ENCODE assay signal across 8 cellular contexts in genomic region chr12:642633-643477, GRCh38. TPM values are rescaled to one million over a fixed set of nuclear protein-coding genes. Genes with fewer than 3 reads are reported as not detected.
DNase-seq lines count a peak whose midpoint lies in the region; ATAC-seq and TF ChIP-seq lines count a peak whose summit lies in the region.

No MANE protein-coding gene starts in this region.

- H3K79me2 ChIP-seq in Karpas-422 (ENCODE audit: low read length) = no peaks in the 10 kb centered on the region
- no peaks in the 10 kb centered on the region for H3K79me2 ChIP-seq in mammary epithelial cell (ENCODE audit: insufficient read depth, low read length)

- peak; percentile 50 for ATAC-seq in GM21619 (IDR thresholded peaks at IDR 0.05; ENCODE audit: unreplicated experiment)

- H3K27ac ChIP-seq in Karpas-422 (ENCODE audit: low read length) (peak overlapping the region; percentile 72), WERI-Rb-1 (peak overlapping the region; percentile 73), mammary epithelial cell (ENCODE audit: insufficient read depth, low read depth, low read length) (no peak overlapping the region)

- in situ Hi-C loops in G401 (cut with HindIII; ENCODE audit: low sequenced_read_pairs) (no loop called here), mammary epithelial cell (cut with MboI; ENCODE audit: low sequenced_read_pairs in 2 of 2) (no loop called here)

- peak overlapping the region; percentile 86 for H3K4me2 ChIP-seq in Karpas-422 (ENCODE audit: low read depth, low read length, poor library complexity, severe bottlenecking)
- H3K4me2 ChIP-seq in mammary epithelial cell (ENCODE audit: insufficient read depth, low read depth, low read length) = peak overlapping the region; percentile 94

- H3K4me3 ChIP-seq in Karpas-422 (ENCODE audit: low read length) (peak overlapping the region; percentile 74), WERI-Rb-1 (ENCODE audit: low read depth, low read length) (peak overlapping the region; percentile 51), mammary epithelial cell (replicated peaks in 1 of 3; ENCODE audit: insufficient read depth in 1 of 3, low read depth in 2 of 3, low read length in 3 of 3) (peak overlapping the region in 2 of 3 experiments; percentile 37 to 39)

- TF ChIP-seq CTCF in WERI-Rb-1 (IDR thresholded peaks at IDR 0.05; ENCODE audit: low read depth, low read length) (peak; percentile 47; the same call in 1 of the 2 replicates), mammary epithelial cell (conservative IDR thresholded peaks at IDR 0.05 in 1 of 2, IDR thresholded peaks at IDR 0.05 in 1 of 2; ENCODE audit: extremely low read depth in 1 of 2, insufficient read depth in 1 of 2, low read depth in 1 of 2, low read length in 2 of 2) (peak in 1 of 2 donors; percentile 48)

- H3K9ac ChIP-seq in Karpas-422 (ENCODE audit: low read length) (peak overlapping the region; percentile 87), mammary epithelial cell (ENCODE audit: insufficient read depth, low read length) (no peak overlapping the region)

- H3K4me1 ChIP-seq in Karpas-422 (ENCODE audit: low read length) = peaks cover 46% of the 10 kb centered on the region
- peaks cover 10% of the 10 kb centered on the region for H3K4me1 ChIP-seq in mammary epithelial cell (ENCODE audit: insufficient read depth, low read length)

- CTCF ChIA-PET in mammary epithelial cell (lab: Charles Lee; ENCODE audit: low non-redundant PET) = no interaction called here

- H3K9me3 ChIP-seq in Karpas-422 (ENCODE audit: low read length) = no peaks in the 10 kb centered on the region
- peaks cover 3% of the 10 kb centered on the region for H3K9me3 ChIP-seq in WERI-Rb-1 (ENCODE audit: severe bottlenecking)
- no peaks in the 10 kb centered on the region for H3K9me3 ChIP-seq in mammary epithelial cell (replicated peaks; ENCODE audit: insufficient read depth, low read length)

- DNase-seq in G401 (ENCODE audit: low spot score) (peak; percentile 59), Karpas-422 (peak; percentile 88), WERI-Rb-1 (peak; percentile 74), mammary epithelial cell (peak; percentile 29), inferior parietal cortex (ENCODE audit: extremely low spot score) (peak; percentile 62), NCI-H1694 treated with DMSO at 0.1 percent for 48 hours (lab: John Stamatoyannopoulos, UW) (no peak)
- DNase-seq in stimulated activated CD4-positive, alpha-beta T cell treated with anti-CD3 and anti-CD28 coated beads, Interleukin-12 subunit alpha, Interleukin-12 subunit beta, amount 100 ng/mL, for 24 hours (ENCODE audit: low read depth in 2 of 2) = peak; percentile 38 to 61

- H3K36me3 ChIP-seq in Karpas-422 (ENCODE audit: insufficient read depth, low read length) = no peaks in the 10 kb centered on the region
- H3K36me3 ChIP-seq in WERI-Rb-1 = no peaks in the 10 kb centered on the region
- no peaks in the 10 kb centered on the region for H3K36me3 ChIP-seq in mammary epithelial cell (ENCODE audit: insufficient read depth, low read length)

- H2AFZ ChIP-seq in Karpas-422 (ENCODE audit: low read length) (peak overlapping the region; percentile 68), mammary epithelial cell (ENCODE audit: low read depth, low read length) (peak overlapping the region; percentile 98)

- intact Hi-C loops in mammary epithelial cell (cut with micrococcal nuclease) = no loop called here

- no peaks in the 10 kb centered on the region for H4K20me1 ChIP-seq in Karpas-422 (ENCODE audit: insufficient read depth, low read depth, low read length)
- no peaks in the 10 kb centered on the region for H4K20me1 ChIP-seq in mammary epithelial cell (ENCODE audit: insufficient read depth, low read length)

- dilution Hi-C loops in mammary epithelial cell (cut with HindIII; ENCODE audit: low sequenced_read_pairs) = no loop called here

- no peaks in the 10 kb centered on the region for H3K9me2 ChIP-seq in Karpas-422 (replicated peaks; ENCODE audit: insufficient read depth, low read length)

- BruUV-seq in mammary epithelial cell (replicated peaks; lab: Mats Ljungman, UMichigan) = no TSS peak

- H3K27me3 ChIP-seq in Karpas-422 (ENCODE audit: low read length) = no peaks in the 10 kb centered on the region
- no peaks in the 10 kb centered on the region for H3K27me3 ChIP-seq in WERI-Rb-1 (ENCODE audit: insufficient read depth, low read depth, severe bottlenecking)
- no peaks in the 10 kb centered on the region for H3K27me3 ChIP-seq in mammary epithelial cell (ENCODE audit: insufficient read depth, low read length)

- 48% methylated on average over 5 of the region's 96 CpGs for WGBS in mammary epithelial cell (ENCODE audit: low coverage, missing lambda C conversion rate)

RNA-seq across cellular contexts. Expression of gene NINJ2, which starts 20.4 kb away (rescaled TPM):
- 0.31 and 5.0 TPM in 2 replicates for total RNA-seq in G401 (2014; rRNA removed; shearing (Covaris generic))
- total RNA-seq in Karpas-422 (2014; rRNA removed; shearing (Covaris generic); ENCODE audit: low replicate concordance) = 1.8 and 2.4 TPM in 2 replicates
- total RNA-seq in mammary epithelial cell = under 1 TPM in 1 of 2 donors, not detected in 1; 0.17 TPM
- polyA plus RNA-seq in mammary epithelial cell = 0.12 TPM
- not detected for polyA minus RNA-seq in mammary epithelial cell
